1 cellular context compared by ENCODE assay signal in genomic region chr22:30246962-30247376, GRCh38.
TF ChIP-seq lines count a peak whose summit lies in the region.

No MANE protein-coding gene starts in this region.

TF ChIP-seq in HepG2, 621 proteins besides CTCF, POLR2A, EP300 and RAD21 (continues in another document):
- TF ChIP-seq STAT5B (CRISPR knock-in tag; IDR thresholded peaks at IDR 0.05): no peak
- TF ChIP-seq THAP11 (CRISPR knock-in tag; IDR thresholded peaks at IDR 0.05): 0 out of 2 replicates have a peak, but pooled peaks have one; percentile 14
- TF ChIP-seq KDM2A (CRISPR knock-in tag; IDR thresholded peaks at IDR 0.05; ENCODE audit: borderline replicate concordance, low read depth): peak; percentile 41; the same call in 1 of the 2 replicates
- no peak for TF ChIP-seq STAT6 (CRISPR knock-in tag; IDR thresholded peaks at IDR 0.05; ENCODE audit: borderline replicate concordance)
- TF ChIP-seq SP5 (CRISPR knock-in tag; IDR thresholded peaks at IDR 0.05; ENCODE audit: borderline replicate concordance, low read depth): 0 out of 2 replicates have a peak, but pooled peaks have one; percentile 24
- no peak for TF ChIP-seq ZBTB21 (CRISPR knock-in tag; IDR thresholded peaks at IDR 0.05)
- no peak for TF ChIP-seq ZNF761 (CRISPR knock-in tag; conservative IDR thresholded peaks at IDR 0.05)
- TF ChIP-seq PHF21A (CRISPR knock-in tag; IDR thresholded peaks at IDR 0.05): 0 out of 2 replicates have a peak, but pooled peaks have one; percentile 38
- TF ChIP-seq, protein P1, sequence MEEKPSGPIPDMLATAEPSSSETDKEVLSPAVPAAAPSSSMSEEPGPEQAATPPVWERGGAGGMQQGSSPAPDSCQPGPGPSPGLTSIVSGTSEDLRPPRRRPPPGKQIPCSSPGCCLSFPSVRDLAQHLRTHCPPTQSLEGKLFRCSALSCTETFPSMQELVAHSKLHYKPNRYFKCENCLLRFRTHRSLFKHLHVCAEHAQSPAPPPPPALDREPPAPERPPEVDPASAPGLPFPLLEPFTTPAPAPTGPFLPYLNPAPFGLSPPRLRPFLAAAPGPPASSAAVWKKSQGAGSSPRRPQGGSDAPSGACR (CRISPR knock-in tag; IDR thresholded peaks at IDR 0.05): no peak
- TF ChIP-seq FOXP4 (CRISPR knock-in tag; IDR thresholded peaks at IDR 0.05): no peak
- TF ChIP-seq ZNF784 (CRISPR knock-in tag; IDR thresholded peaks at IDR 0.05; ENCODE audit: borderline replicate concordance): no peak
- TF ChIP-seq KLF13 (CRISPR knock-in tag; IDR thresholded peaks at IDR 0.05): no peak
- no peak for TF ChIP-seq SATB2 (CRISPR knock-in tag; IDR thresholded peaks at IDR 0.05)
- TF ChIP-seq HNRNPL (IDR thresholded peaks at IDR 0.05; ENCODE audit: low read depth, low read length): 0 out of 2 replicates have a peak, but pooled peaks have one; percentile 55
- TF ChIP-seq ZNF12 (CRISPR knock-in tag; IDR thresholded peaks at IDR 0.05): no peak
- TF ChIP-seq MAX (IDR thresholded peaks at IDR 0.05): 0 out of 2 replicates have a peak, but pooled peaks have one; percentile 38
- TF ChIP-seq MAF1 (CRISPR knock-in tag; IDR thresholded peaks at IDR 0.05; ENCODE audit: borderline replicate concordance): no peak
- TF ChIP-seq, protein P2, sequence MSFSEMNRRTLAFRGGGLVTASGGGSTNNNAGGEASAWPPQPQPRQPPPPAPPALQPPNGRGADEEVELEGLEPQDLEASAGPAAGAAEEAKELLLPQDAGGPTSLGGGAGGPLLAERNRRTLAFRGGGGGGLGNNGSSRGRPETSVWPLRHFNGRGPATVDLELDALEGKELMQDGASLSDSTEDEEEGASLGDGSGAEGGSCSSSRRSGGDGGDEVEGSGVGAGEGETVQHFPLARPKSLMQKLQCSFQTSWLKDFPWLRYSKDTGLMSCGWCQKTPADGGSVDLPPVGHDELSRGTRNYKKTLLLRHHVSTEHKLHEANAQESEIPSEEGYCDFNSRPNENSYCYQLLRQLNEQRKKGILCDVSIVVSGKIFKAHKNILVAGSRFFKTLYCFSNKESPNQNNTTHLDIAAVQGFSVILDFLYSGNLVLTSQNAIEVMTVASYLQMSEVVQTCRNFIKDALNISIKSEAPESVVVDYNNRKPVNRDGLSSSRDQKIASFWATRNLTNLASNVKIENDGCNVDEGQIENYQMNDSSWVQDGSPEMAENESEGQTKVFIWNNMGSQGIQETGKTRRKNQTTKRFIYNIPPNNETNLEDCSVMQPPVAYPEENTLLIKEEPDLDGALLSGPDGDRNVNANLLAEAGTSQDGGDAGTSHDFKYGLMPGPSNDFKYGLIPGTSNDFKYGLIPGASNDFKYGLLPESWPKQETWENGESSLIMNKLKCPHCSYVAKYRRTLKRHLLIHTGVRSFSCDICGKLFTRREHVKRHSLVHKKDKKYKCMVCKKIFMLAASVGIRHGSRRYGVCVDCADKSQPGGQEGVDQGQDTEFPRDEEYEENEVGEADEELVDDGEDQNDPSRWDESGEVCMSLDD (CRISPR knock-in tag; IDR thresholded peaks at IDR 0.05; ENCODE audit: borderline replicate concordance): 0 out of 2 replicates have a peak, but pooled peaks have one; percentile 50
- TF ChIP-seq DRAP1 (CRISPR knock-in tag; IDR thresholded peaks at IDR 0.05): no peak
- TF ChIP-seq ZNF616 (CRISPR knock-in tag; IDR thresholded peaks at IDR 0.05; ENCODE audit: low read depth): no peak
- no peak for TF ChIP-seq REST (IDR thresholded peaks at IDR 0.05; ENCODE audit: borderline replicate concordance in 1 of 2, low read depth in 1 of 2, low read length in 2 of 2)
- TF ChIP-seq, protein P3, sequence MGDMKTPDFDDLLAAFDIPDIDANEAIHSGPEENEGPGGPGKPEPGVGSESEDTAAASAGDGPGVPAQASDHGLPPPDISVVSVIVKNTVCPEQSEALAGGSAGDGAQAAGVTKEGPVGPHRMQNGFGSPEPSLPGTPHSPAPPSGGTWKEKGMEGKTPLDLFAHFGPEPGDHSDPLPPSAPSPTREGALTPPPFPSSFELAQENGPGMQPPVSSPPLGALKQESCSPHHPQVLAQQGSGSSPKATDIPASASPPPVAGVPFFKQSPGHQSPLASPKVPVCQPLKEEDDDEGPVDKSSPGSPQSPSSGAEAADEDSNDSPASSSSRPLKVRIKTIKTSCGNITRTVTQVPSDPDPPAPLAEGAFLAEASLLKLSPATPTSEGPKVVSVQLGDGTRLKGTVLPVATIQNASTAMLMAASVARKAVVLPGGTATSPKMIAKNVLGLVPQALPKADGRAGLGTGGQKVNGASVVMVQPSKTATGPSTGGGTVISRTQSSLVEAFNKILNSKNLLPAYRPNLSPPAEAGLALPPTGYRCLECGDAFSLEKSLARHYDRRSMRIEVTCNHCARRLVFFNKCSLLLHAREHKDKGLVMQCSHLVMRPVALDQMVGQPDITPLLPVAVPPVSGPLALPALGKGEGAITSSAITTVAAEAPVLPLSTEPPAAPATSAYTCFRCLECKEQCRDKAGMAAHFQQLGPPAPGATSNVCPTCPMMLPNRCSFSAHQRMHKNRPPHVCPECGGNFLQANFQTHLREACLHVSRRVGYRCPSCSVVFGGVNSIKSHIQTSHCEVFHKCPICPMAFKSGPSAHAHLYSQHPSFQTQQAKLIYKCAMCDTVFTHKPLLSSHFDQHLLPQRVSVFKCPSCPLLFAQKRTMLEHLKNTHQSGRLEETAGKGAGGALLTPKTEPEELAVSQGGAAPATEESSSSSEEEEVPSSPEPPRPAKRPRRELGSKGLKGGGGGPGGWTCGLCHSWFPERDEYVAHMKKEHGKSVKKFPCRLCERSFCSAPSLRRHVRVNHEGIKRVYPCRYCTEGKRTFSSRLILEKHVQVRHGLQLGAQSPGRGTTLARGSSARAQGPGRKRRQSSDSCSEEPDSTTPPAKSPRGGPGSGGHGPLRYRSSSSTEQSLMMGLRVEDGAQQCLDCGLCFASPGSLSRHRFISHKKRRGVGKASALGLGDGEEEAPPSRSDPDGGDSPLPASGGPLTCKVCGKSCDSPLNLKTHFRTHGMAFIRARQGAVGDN (CRISPR knock-in tag; IDR thresholded peaks at IDR 0.05): 0 out of 2 replicates have a peak, but pooled peaks have one; percentile 48
- TF ChIP-seq ZNF777 (CRISPR knock-in tag; IDR thresholded peaks at IDR 0.05): 0 out of 2 replicates have a peak, but pooled peaks have one; percentile 38
- no peak for TF ChIP-seq ZNF317 (CRISPR knock-in tag; IDR thresholded peaks at IDR 0.05)
- peak; percentile 66 for TF ChIP-seq SRSF1 (optimal IDR thresholded peaks at IDR 0.05; ENCODE audit: low read depth, low read length)
- no peak for TF ChIP-seq ASH2L (IDR thresholded peaks at IDR 0.05; ENCODE audit: insufficient read length, low read depth, low read length)
- no peak for TF ChIP-seq CBX5 (CRISPR knock-in tag; IDR thresholded peaks at IDR 0.05; ENCODE audit: borderline replicate concordance)
- peak; percentile 43; the same call in 1 of the 2 replicates for TF ChIP-seq ZBTB7B (CRISPR knock-in tag; IDR thresholded peaks at IDR 0.05)
- TF ChIP-seq CSRNP1 (CRISPR knock-in tag; IDR thresholded peaks at IDR 0.05): no peak
- no peak for TF ChIP-seq ZFP62 (CRISPR knock-in tag; IDR thresholded peaks at IDR 0.05)
- peak; percentile 63 for TF ChIP-seq HNF4A (CRISPR knock-in tag; IDR thresholded peaks at IDR 0.05)
- no peak for TF ChIP-seq FOXK2 (IDR thresholded peaks at IDR 0.05)
- peak; percentile 43; the same call in 1 of the 2 replicates for TF ChIP-seq HDAC1 (CRISPR knock-in tag; IDR thresholded peaks at IDR 0.05)
- TF ChIP-seq AGO1 (IDR thresholded peaks at IDR 0.05; ENCODE audit: low read depth, low read length, poor library complexity, severe bottlenecking): no peak
- no peak for TF ChIP-seq ZNF749 (CRISPR knock-in tag; IDR thresholded peaks at IDR 0.05; ENCODE audit: borderline replicate concordance)
- 0 out of 2 replicates have a peak, but pooled peaks have one; percentile 15 for TF ChIP-seq GATAD2A (CRISPR knock-in tag; IDR thresholded peaks at IDR 0.05)
- TF ChIP-seq MTA1 (CRISPR knock-in tag; IDR thresholded peaks at IDR 0.05; ENCODE audit: borderline replicate concordance): no peak
- TF ChIP-seq ZNF782 (CRISPR knock-in tag; IDR thresholded peaks at IDR 0.05; ENCODE audit: borderline replicate concordance): no peak
- no peak for TF ChIP-seq MXD4 (CRISPR knock-in tag; IDR thresholded peaks at IDR 0.05)
- 0 out of 2 replicates have a peak, but pooled peaks have one; percentile 6 for TF ChIP-seq TAF1 (CRISPR knock-in tag; IDR thresholded peaks at IDR 0.05)
- TF ChIP-seq POLR2G (IDR thresholded peaks at IDR 0.05; ENCODE audit: low read depth, low read length): peak; percentile 38; the same call in 1 of the 2 replicates
